In the genomic region with DNA sequence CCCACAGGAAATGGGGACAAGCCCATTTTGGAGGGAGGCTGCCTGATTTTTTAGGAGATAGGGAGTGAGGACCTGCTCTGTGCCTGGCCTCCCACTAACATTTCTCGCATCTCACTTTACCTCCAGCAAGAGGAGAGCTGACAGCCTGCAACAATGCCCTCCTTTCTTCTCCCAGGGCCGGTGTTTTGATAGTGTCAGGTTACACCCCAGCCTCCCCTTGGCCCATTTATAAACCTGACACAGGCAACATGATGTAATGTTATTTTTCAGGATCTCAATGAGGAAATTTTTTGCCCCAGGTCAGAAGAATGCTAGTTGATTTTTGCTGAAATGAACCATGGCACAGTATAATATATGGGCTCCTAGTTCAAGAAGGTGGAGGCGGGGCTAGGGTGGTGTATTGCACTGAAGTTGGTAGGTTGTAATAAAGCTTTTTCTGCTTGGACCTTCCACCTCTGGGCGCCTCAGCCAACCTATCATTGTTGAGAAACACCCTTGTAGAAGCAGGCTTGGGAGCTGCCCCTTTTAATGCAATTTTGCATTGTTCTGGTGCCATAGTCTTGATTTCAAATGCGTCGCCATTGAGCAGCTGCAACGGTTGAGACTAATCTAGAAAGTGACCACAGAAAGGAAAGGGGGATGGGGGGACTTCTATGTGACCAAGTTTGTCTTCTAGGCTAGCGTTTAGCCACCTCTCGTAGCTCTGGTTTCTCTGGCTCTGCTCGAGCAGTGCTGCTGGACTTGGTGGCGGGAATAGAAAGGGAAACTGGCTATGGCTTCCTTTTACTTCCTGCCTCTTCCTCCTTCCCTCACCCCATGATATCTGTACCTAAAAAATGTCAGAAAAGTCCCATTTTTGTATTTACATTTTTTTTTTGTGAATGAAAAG, we compare ENCODE assay signal across 8 cellular contexts. TPM values are rescaled to one million over a fixed set of nuclear protein-coding genes. Genes with fewer than 3 reads are reported as not detected.
A peak's percentile ranks its signal among the peaks of the same experiment; 100 is the strongest.
DNase-seq lines count a peak whose midpoint lies in the region; ATAC-seq and TF ChIP-seq lines count a peak whose summit lies in the region.

No MANE protein-coding gene starts in this region.

- peaks cover 9% of the 10 kb centered on the region for H3K9me1 ChIP-seq in IMR-90 (ENCODE audit: insufficient read depth, low read length)

- peak overlapping the region; percentile 51 for H3K4ac ChIP-seq in IMR-90 (ENCODE audit: low read depth, low read length)

- H3K4me3 ChIP-seq in IMR-90 (ENCODE audit: insufficient read depth, low read depth, low read length) (no peak overlapping the region), smooth muscle cell (no peak overlapping the region), ovary (no peak overlapping the region)

- in situ Hi-C loops in IMR-90 (cut with MboI; ENCODE audit: low sequenced_read_pairs) (loop anchor here (10.0 kb wide), 1 partner anchor 173 kb away; no protein-coding TSS in a partner anchor), SK-MEL-5 (cut with HindIII; ENCODE audit: low pct_unique_long_range_greater_than_20kb, low sequenced_read_pairs) (no loop called here)

- no peak for TF ChIP-seq RAD21 in IMR-90 (IDR thresholded peaks at IDR 0.05; ENCODE audit: low read length)

- DNase-seq in IMR-90 (peak; percentile 86), SK-MEL-5 (ENCODE audit: low read depth, low spot score) (peak; percentile 73), left cardiac atrium (no peak), smooth muscle cell (lab: John Stamatoyannopoulos, UW; ENCODE audit: unreplicated experiment) (no peak), GDM1 (lab: John Stamatoyannopoulos, UW) (no peak), ovary (no peak), NOMO-1 (lab: John Stamatoyannopoulos, UW; ENCODE audit: unreplicated experiment in 2 of 2) (no peak)

- peak overlapping the region; percentile 42; the same call in 1 of the 2 replicates for H4K91ac ChIP-seq in IMR-90 (ENCODE audit: insufficient read depth, low read depth, low read length)

- H4K5ac ChIP-seq in IMR-90 (ENCODE audit: low read depth, low read length), result no peak overlapping the region; the same call in 1 of the 2 replicates

- no peak overlapping the region for H2AK5ac ChIP-seq in IMR-90 (ENCODE audit: low read depth, low read length)

- H2AK9ac ChIP-seq in IMR-90 (replicated peaks; ENCODE audit: low read depth, low read length, poor library complexity), result no peak overlapping the region

- intact Hi-C loops in IMR-90 (cut with micrococcal nuclease) (loop anchor here (2.0 to 10.0 kb wide), 2 partner anchors 51 to 1197 kb away; no protein-coding TSS in a partner anchor), left cardiac atrium (cut with DNase I) (loop anchor here in 1 of 2 donors (10.0 kb wide), 1 partner anchor 173 kb away; no protein-coding TSS in a partner anchor), ovary (cut with DNase I) (no loop called here)

- no peak overlapping the region for H2BK15ac ChIP-seq in IMR-90 (ENCODE audit: low read depth, low read length)

- peak overlapping the region; percentile 17; the same call in 1 of the 2 replicates for H3K4me2 ChIP-seq in IMR-90 (ENCODE audit: low read depth, low read length)
- no peak overlapping the region for H3K4me2 ChIP-seq in smooth muscle cell

- no peak overlapping the region for H2BK20ac ChIP-seq in IMR-90 (ENCODE audit: low read depth, low read length)

- peak overlapping the region; percentile 8; the same call in 1 of the 2 replicates for H3K18ac ChIP-seq in IMR-90 (ENCODE audit: low read depth, low read length)

- CTCF ChIA-PET in IMR-90 (lab: Yijun Ruan, JAX), result interaction anchor here (0.6 to 1.3 kb wide), 4 partner anchors 10 to 1212 kb away, joined by 3 to 6 read pairs (median 4); no protein-coding TSS in a partner anchor

- H2BK5ac ChIP-seq in IMR-90 (ENCODE audit: low read depth, low read length, poor library complexity, severe bottlenecking), result no peak overlapping the region

- TF ChIP-seq CTCF in IMR-90 (conservative IDR thresholded peaks at IDR 0.05; ENCODE audit: low read depth, low read length) (no peak), smooth muscle cell (IDR thresholded peaks at IDR 0.05; ENCODE audit: borderline replicate concordance, insufficient read depth, poor library complexity, severe bottlenecking) (no peak), ovary (IDR thresholded peaks at IDR 0.05) (no peak)

- no peaks in the 10 kb centered on the region for H3K9me3 ChIP-seq in IMR-90 (ENCODE audit: control insufficient read depth, insufficient read depth, low read length)
- H3K9me3 ChIP-seq in smooth muscle cell (replicated peaks; ENCODE audit: low read depth), result no peaks in the 10 kb centered on the region
- H3K9me3 ChIP-seq in ovary, result no peaks in the 10 kb centered on the region

- no peak overlapping the region for H2AFZ ChIP-seq in IMR-90 (replicated peaks; ENCODE audit: low read length, poor library complexity)
- no peak overlapping the region for H2AFZ ChIP-seq in smooth muscle cell (ENCODE audit: low read depth)

- TF ChIP-seq POLR2A in IMR-90 (IDR thresholded peaks at IDR 0.05; ENCODE audit: low read depth, low read length) (no peak), ovary (IDR thresholded peaks at IDR 0.05) (no peak)

- peaks cover 8 to 23% of the 10 kb centered on the region in 2 experiments; a peak in 3 of 4 replicates for H3K79me1 ChIP-seq in IMR-90 (ENCODE audit: low read depth in 1 of 2, low read length in 2 of 2)

- no peak overlapping the region for H3K9ac ChIP-seq in IMR-90 (ENCODE audit: low read depth, low read length)
- H3K9ac ChIP-seq in smooth muscle cell (ENCODE audit: low read depth), result peak overlapping the region; percentile 24

- H2BK120ac ChIP-seq in IMR-90 (ENCODE audit: low read depth, low read length), result 0 out of 2 replicates have a peak overlapping the region, but pooled peaks have one; percentile 17

- H3K79me2 ChIP-seq in smooth muscle cell (ENCODE audit: low read depth), result peaks cover 58% of the 10 kb centered on the region

- H3K36me3 ChIP-seq in IMR-90 (ENCODE audit: control insufficient read depth, insufficient read depth, low read length) (peaks cover 5% of the 10 kb centered on the region; the same call in 1 of the 2 replicates), smooth muscle cell (ENCODE audit: low read depth) (no peaks in the 10 kb centered on the region), ovary (no peaks in the 10 kb centered on the region)

- no peak overlapping the region for H3K23ac ChIP-seq in IMR-90 (ENCODE audit: low read depth, low read length)

- H3F3A ChIP-seq in smooth muscle cell (ENCODE audit: low read depth), result no peaks in the 10 kb centered on the region

- no TSS peak for BruUV-seq in IMR-90 (replicated peaks; lab: Mats Ljungman, UMichigan)

- no peak overlapping the region for H3K14ac ChIP-seq in IMR-90 (replicated peaks; ENCODE audit: low read depth, low read length)

- peak; percentile 56 for ATAC-seq in IMR-90 (ENCODE audit: low read depth)
- peak; percentile 50 to 83 for ATAC-seq in left cardiac atrium
- ATAC-seq in GM21528 (IDR thresholded peaks at IDR 0.05; ENCODE audit: low FRiP score, unreplicated experiment), result no peak

- H4K20me1 ChIP-seq in IMR-90 (ENCODE audit: insufficient read depth, low read length) (no peaks in the 10 kb centered on the region), smooth muscle cell (ENCODE audit: low read depth) (peaks cover 17% of the 10 kb centered on the region)

- no peak overlapping the region; the same call in 1 of the 2 replicates for H3K27ac ChIP-seq in IMR-90 (ENCODE audit: insufficient read depth, low read length)
- peak overlapping the region; percentile 68 for H3K27ac ChIP-seq in smooth muscle cell (ENCODE audit: low read depth)
- no peak overlapping the region for H3K27ac ChIP-seq in ovary

- no peak overlapping the region for H4K8ac ChIP-seq in IMR-90 (ENCODE audit: low read depth in 2 of 2, low read length in 2 of 2)

- no CpG with 5 or more reads among the region's 11 CpGs for WGBS in IMR-90 (ENCODE audit: extremely low coverage in 2 of 2, insufficient read length in 1 of 2), 2 experiments
- WGBS in smooth muscle cell (ENCODE audit: low lambda C conversion rate), result 71% methylated on average over 11 of the region's 11 CpGs
- 81 to 83% (median 82%) methylated on average over 11 of the region's 11 CpGs for WGBS in ovary, 3 donors

- H3K27me3 ChIP-seq in IMR-90 (ENCODE audit: control insufficient read depth, insufficient read depth, low read length) (no peaks in the 10 kb centered on the region), smooth muscle cell (ENCODE audit: low read depth) (no peaks in the 10 kb centered on the region), ovary (no peaks in the 10 kb centered on the region)

- H3K56ac ChIP-seq in IMR-90 (ENCODE audit: extremely low read depth, insufficient read depth, low read length), result no peak overlapping the region

- dilution Hi-C loops in IMR-90 (cut with HindIII; ENCODE audit: low sequenced_read_pairs, unreplicated experiment), result no loop called here

- H3K4me1 ChIP-seq in IMR-90 (ENCODE audit: control insufficient read depth, insufficient read depth, low read length), result peaks cover 20% of the 10 kb centered on the region
- peaks cover 36% of the 10 kb centered on the region for H3K4me1 ChIP-seq in smooth muscle cell (ENCODE audit: low read depth)
- peaks cover 23% of the 10 kb centered on the region for H3K4me1 ChIP-seq in ovary (ENCODE audit: insufficient read depth)

- POLR2A ChIA-PET in IMR-90 (lab: Charles Lee; ENCODE audit: unreplicated experiment), result interaction anchor here (0.9 kb wide), 1 partner anchor 53 kb away, joined by 3 read pairs; a partner anchor contains a TSS

- no peak for TF ChIP-seq EP300 in ovary (IDR thresholded peaks at IDR 0.05)

TF ChIP-seq in IMR-90, 13 proteins besides CTCF, POLR2A, EP300 and RAD21:
- TF ChIP-seq SMC3 (IDR thresholded peaks at IDR 0.05; ENCODE audit: low read depth, low read length), result 0 out of 2 replicates have a peak, but pooled peaks have one; percentile 3
- peak; percentile 54 for TF ChIP-seq CEBPB (IDR thresholded peaks at IDR 0.05; ENCODE audit: low read depth, low read length)
- no peak for TF ChIP-seq RCOR1 (IDR thresholded peaks at IDR 0.05; ENCODE audit: insufficient replicate concordance, low read length)
TF ChIP-seq in IMR-90: peak in this region for 2.

RNA-seq across cellular contexts. Expression of a gene that starts 53.0 kb away (rescaled TPM):
- 17.5 and 17.9 TPM in 2 replicates for total RNA-seq in IMR-90 (2012; rRNA removed)
- 12.3 and 13.9 TPM in 2 replicates for polyA plus RNA-seq in IMR-90 (2012; rRNA removed)
- polyA plus RNA-seq in IMR-90 (2012; cell fraction: cytosol; rRNA removed), result 7.1 and 11.7 TPM in 2 replicates
- 8.2 and 17.8 TPM in 2 replicates for polyA plus RNA-seq in IMR-90 (2012; cell fraction: nucleus; rRNA removed; ENCODE audit: low replicate concordance)
- total RNA-seq in SK-MEL-5 (2014; rRNA removed; shearing (Covaris generic)), result 1.2 and 1.9 TPM in 2 replicates
- 0.60 and 0.70 TPM in 2 replicates for polyA plus RNA-seq in SK-MEL-5 (2015; cell fraction: cytosol; rRNA removed)
- polyA plus RNA-seq in SK-MEL-5 (2015; cell fraction: nucleus; rRNA removed), result 0.49 and 0.99 TPM in 2 replicates
- 10 to 100 TPM; 64.7 to 75.0 TPM for total RNA-seq in left cardiac atrium
- total RNA-seq in smooth muscle cell, result 53.4 and 70.8 TPM in 2 replicates
- 8.1 and 16.1 TPM in 2 replicates for polyA plus RNA-seq in smooth muscle cell
- 100 to 1,000 TPM in 5 of 7 donors, 10 to 100 TPM in 2; 73.2 to 220 (median 144) TPM for total RNA-seq in ovary
- polyA plus RNA-seq in ovary, result 100 to 1,000 TPM in 1 of 2 donors, 10 to 100 TPM in 1; 43.7 to 142 TPM

Comparison
In these comparisons a context has a peak if more than half of its experiments do, and no peak if none do; other contexts are left out.
1. DNase-seq: peak in IMR-90 (single experiment) and SK-MEL-5 (single experiment); none in left cardiac atrium (single experiment), smooth muscle cell (single experiment), GDM1 (single experiment), ovary (0 of 5) and NOMO-1 (0 of 2).